23 cellular contexts compared by ENCODE assay signal in genomic region chr17:63816123-63816522, GRCh38.
"Had no signal": no experiment of that assay in that cellular context is flagged by ENCODE, and none has a peak within 500 bp of the region (broad histone marks: within the 10 kb centered on the region; RNA-seq: fewer than 3 reads in every experiment).

No MANE protein-coding gene starts in this region.

- H3K4me3 Mint-ChIP-seq: activated naive CD4-positive, alpha-beta T cell treated with anti-CD3 and anti-CD28 coated beads for 36 hours; activated naive CD8-positive, alpha-beta T cell treated with anti-CD3 and anti-CD28 coated beads, Interleukin-2, amount 50 U/mL, for 24 hours; activated T-cell treated with anti-CD3 and anti-CD28 coated beads, Interleukin-2, amount 50 U/mL, for 4 hours; dendritic cell treated with granulocyte-macrophage colony-stimulating factor and Interleukin-4, amounts not matched to agents 40 ng/mL and 50 ng/mL, for 4 days; natural killer cell treated with Interleukin-12 subunit alpha and Interleukin-12 subunit beta and Interleukin-15 and Interleukin-18, amount 100 ng/mL, for 72 hours had no signal

- H3K27ac ChIP-seq: body of pancreas, heart right ventricle, spleen, tibial artery had no signal

- H3K27me3 Mint-ChIP-seq: activated naive CD8-positive, alpha-beta T cell treated with anti-CD3 and anti-CD28 coated beads, Interleukin-2, amount 50 U/mL, for 24 hours; dendritic cell treated with granulocyte-macrophage colony-stimulating factor and Interleukin-4, amounts not matched to agents 40 ng/mL and 50 ng/mL, for 4 days; natural killer cell treated with Interleukin-12 subunit alpha and Interleukin-12 subunit beta and Interleukin-15 and Interleukin-18, amount 100 ng/mL, for 72 hours; progenitor cell of endocrine pancreas had no signal

- ATAC-seq: activated naive CD8-positive, alpha-beta T cell treated with anti-CD3 and anti-CD28 coated beads, Interleukin-2, amount 50 U/mL, for 24 hours; activated T-cell treated with anti-CD3 and anti-CD28 coated beads, Interleukin-2, amount 50 U/mL, for 4 hours; body of pancreas; heart right ventricle; left cardiac atrium; natural killer cell treated with Interleukin-12 subunit alpha and Interleukin-12 subunit beta and Interleukin-15 and Interleukin-18, amount 100 ng/mL, for 72 hours had no signal

- DNase-seq: activated CD4-positive, alpha-beta T cell treated with anti-CD3 and anti-CD28 coated beads for 1 hour; activated CD8-positive, alpha-beta memory T cell treated with anti-CD3 and anti-CD28 coated beads for 24 hours; activated CD8-positive, alpha-beta memory T cell treated with anti-CD3 and anti-CD28 coated beads, Interleukin-2, amount 50 U/mL, for 4 hours; activated effector memory CD4-positive, alpha-beta T cell treated with Interleukin-2 at 50 U/mL for 16 hours; activated naive CD4-positive, alpha-beta T cell treated with anti-CD3 and anti-CD28 coated beads for 36 hours; activated naive CD8-positive, alpha-beta T cell treated with anti-CD3 and anti-CD28 coated beads, Interleukin-2, amount 50 U/mL, for 24 hours; activated T-cell treated with anti-CD3 and anti-CD28 coated beads, Interleukin-2, amount 50 U/mL, for 4 hours; body of pancreas; effector CD4-positive, alpha-beta T cell; erythroblast; heart right ventricle; left cardiac atrium; midbrain; retina; spleen; stimulated activated CD4-positive, alpha-beta T cell treated with anti-CD3 and anti-CD28 coated beads, Interleukin-4, amount 100 ng/mL, for 1 hour; stimulated activated naive CD4-positive, alpha-beta T cell treated with Interleukin-2 at 50 U/mL for 16 hours; substantia nigra; T-helper 9 cell; tibial artery had no signal

- H3K27me3 ChIP-seq: body of pancreas, heart right ventricle, spleen, tibial artery had no signal

- H3K9me3 ChIP-seq: body of pancreas, heart right ventricle, spleen, tibial artery had no signal

- H3K9me3 Mint-ChIP-seq: activated naive CD4-positive, alpha-beta T cell treated with anti-CD3 and anti-CD28 coated beads for 36 hours; activated naive CD8-positive, alpha-beta T cell treated with anti-CD3 and anti-CD28 coated beads, Interleukin-2, amount 50 U/mL, for 24 hours; activated T-cell treated with anti-CD3 and anti-CD28 coated beads, Interleukin-2, amount 50 U/mL, for 4 hours; dendritic cell treated with granulocyte-macrophage colony-stimulating factor and Interleukin-4, amounts not matched to agents 40 ng/mL and 50 ng/mL, for 4 days; natural killer cell treated with Interleukin-12 subunit alpha and Interleukin-12 subunit beta and Interleukin-15 and Interleukin-18, amount 100 ng/mL, for 72 hours had no signal

- H3K27ac Mint-ChIP-seq: dendritic cell treated with granulocyte-macrophage colony-stimulating factor and Interleukin-4, amounts not matched to agents 40 ng/mL and 50 ng/mL, for 4 days had no signal

- H3K4me3 ChIP-seq: body of pancreas, heart right ventricle, spleen, tibial artery had no signal

- H3K4me1 ChIP-seq: tibial artery had no signal
